ENCODE assay signal across 8 cellular contexts in the genomic region with DNA sequence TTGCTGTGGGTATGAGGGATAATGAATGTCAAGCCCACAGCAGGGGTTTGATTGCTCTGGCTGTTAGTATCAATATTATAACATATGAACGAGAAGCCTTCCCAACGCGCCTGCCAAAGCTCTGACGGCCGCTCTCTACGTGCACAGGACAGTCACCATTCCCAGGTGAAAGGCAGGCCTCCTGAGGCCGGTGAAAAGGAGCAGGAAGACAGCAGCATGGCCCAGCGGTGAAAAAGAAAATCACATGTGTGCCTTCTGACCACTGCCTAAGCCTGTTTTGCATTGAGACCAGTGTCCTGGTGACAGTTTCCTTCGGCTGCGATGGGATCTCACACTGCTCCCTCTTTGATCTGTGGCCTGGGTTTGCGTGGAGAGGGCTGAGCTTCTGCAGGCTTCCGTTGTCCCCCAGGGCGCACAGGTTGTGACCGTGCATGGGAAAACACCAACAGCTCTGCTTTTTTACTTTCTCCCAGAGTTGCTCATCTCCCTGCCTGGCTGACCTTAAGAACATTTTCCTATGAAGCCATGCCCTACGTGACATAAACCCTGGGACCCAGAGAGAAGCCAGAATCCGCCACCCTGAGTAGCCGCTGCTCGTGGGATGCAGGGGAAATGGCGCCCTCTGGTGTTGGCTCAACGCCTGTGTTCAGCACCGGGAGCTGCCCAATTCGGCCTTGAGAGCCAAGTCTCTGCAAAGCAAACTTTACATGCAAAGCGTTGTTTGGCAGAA.
A peak's percentile ranks its signal among the peaks of the same experiment; 100 is the strongest.
DNase-seq lines count a peak whose midpoint lies in the region; ATAC-seq and TF ChIP-seq lines count a peak whose summit lies in the region.

No MANE protein-coding gene starts in this region.

- 59 to 65% methylated on average over 21 to 23 of the region's 23 CpGs for WGBS in endodermal cell (ENCODE audit: insufficient coverage in 1 of 2, insufficient read length in 1 of 2), 2 experiments

- no peak overlapping the region for H3K27ac Mint-ChIP-seq in activated CD4-positive, alpha-beta T cell treated with anti-CD3 and anti-CD28 coated beads, Interleukin-2, amount 10 ng/mL, durations not matched to agents 7 days and 5 days
- H3K27ac Mint-ChIP-seq in endodermal cell, result no peak overlapping the region
- H3K27ac Mint-ChIP-seq in naive thymus-derived CD4-positive, alpha-beta T cell, result no peak overlapping the region

- no peak overlapping the region for H3K27ac ChIP-seq in endodermal cell (ENCODE audit: low read depth, low read length)
- H3K27ac ChIP-seq in naive thymus-derived CD4-positive, alpha-beta T cell (ENCODE audit: low read depth, low read length), result no peak overlapping the region

- H3K4me1 ChIP-seq in endodermal cell (ENCODE audit: control insufficient read depth, insufficient read depth, low read length), result no peaks in the 10 kb centered on the region
- no peaks in the 10 kb centered on the region for H3K4me1 ChIP-seq in naive thymus-derived CD4-positive, alpha-beta T cell (ENCODE audit: control insufficient read depth in 2 of 2, insufficient read depth in 2 of 2, low read length in 2 of 2)

- H3K36me3 ChIP-seq in endodermal cell (ENCODE audit: control insufficient read depth, insufficient read depth, low read length), result no peaks in the 10 kb centered on the region
- H3K36me3 ChIP-seq in naive thymus-derived CD4-positive, alpha-beta T cell (ENCODE audit: control insufficient read depth in 2 of 3, insufficient read depth in 3 of 3, low read length in 3 of 3), result no peaks in the 10 kb centered on the region

- H3K4me3 ChIP-seq in endodermal cell (ENCODE audit: low read length), result no peak overlapping the region
- H3K4me3 ChIP-seq in naive thymus-derived CD4-positive, alpha-beta T cell (ENCODE audit: low read length), result no peak overlapping the region

- H3K27me3 ChIP-seq in endodermal cell (ENCODE audit: control insufficient read depth, insufficient read depth, low read length, poor library complexity, severe bottlenecking), result peaks cover 42% of the 10 kb centered on the region
- H3K27me3 ChIP-seq in naive thymus-derived CD4-positive, alpha-beta T cell (ENCODE audit: control insufficient read depth in 2 of 2, insufficient read depth in 2 of 2, low read length in 2 of 2), result peaks cover 0 to 3% of the 10 kb centered on the region in 2 donors

- no peak for ATAC-seq in naive thymus-derived CD4-positive, alpha-beta T cell
- no peak for ATAC-seq in HG03378 (IDR thresholded peaks at IDR 0.05; ENCODE audit: unreplicated experiment)

- H3K9me3 ChIP-seq in endodermal cell (ENCODE audit: control insufficient read depth, low read length), result peaks cover 15% of the 10 kb centered on the region
- peaks cover 0 to 10% (median 0%) of the 10 kb centered on the region in 3 experiments for H3K9me3 ChIP-seq in naive thymus-derived CD4-positive, alpha-beta T cell (ENCODE audit: control insufficient read depth in 2 of 3, low read length in 3 of 3)

- peaks cover 6% of the 10 kb centered on the region for H3K9me3 Mint-ChIP-seq in activated CD4-positive, alpha-beta T cell treated with anti-CD3 and anti-CD28 coated beads, Interleukin-2, amount 10 ng/mL, durations not matched to agents 7 days and 5 days
- peaks cover 16% of the 10 kb centered on the region for H3K9me3 Mint-ChIP-seq in endodermal cell
- H3K9me3 Mint-ChIP-seq in naive thymus-derived CD4-positive, alpha-beta T cell, result peaks cover 0 to 21% (median 8%) of the 10 kb centered on the region in 11 donors

- H3K4me3 Mint-ChIP-seq in activated CD4-positive, alpha-beta T cell treated with anti-CD3 and anti-CD28 coated beads, Interleukin-2, amount 10 ng/mL, durations not matched to agents 7 days and 5 days, result no peak overlapping the region
- H3K4me3 Mint-ChIP-seq in endodermal cell, result no peak overlapping the region
- no peak overlapping the region for H3K4me3 Mint-ChIP-seq in naive thymus-derived CD4-positive, alpha-beta T cell

- DNase-seq in NK-92 treated with Interleukin-12 subunit alpha and Interleukin-12 subunit beta, amount 100 ng/mL, for 24 hours (lab: John Stamatoyannopoulos, UW), result peak; percentile 32
- DNase-seq in NK-92 (lab: John Stamatoyannopoulos, UW; ENCODE audit: unreplicated experiment) (no peak), NCI-H2107 (lab: John Stamatoyannopoulos, UW) (peak; percentile 52), endodermal cell (peak; percentile 92), superior temporal gyrus (ENCODE audit: extremely low spot score) (peak; percentile 86)
- DNase-seq in activated CD4-positive, alpha-beta T cell treated with anti-CD3 and anti-CD28 coated beads, Interleukin-2, amount 10 ng/mL, durations not matched to agents 7 days and 5 days, result peak; percentile 66
- peak in 7 of 9 donors; percentile 16 to 53 (median 28) for DNase-seq in naive thymus-derived CD4-positive, alpha-beta T cell

- CTCF ChIA-PET in activated CD4-positive, alpha-beta T cell treated with anti-CD3 and anti-CD28 coated beads, Interleukin-2, amount 10 ng/mL, durations not matched to agents 7 days and 5 days (lab: Charles Lee), result interaction anchor here (0.6 to 1.2 kb wide), 5 partner anchors 13 to 1315 kb away, joined by 3 to 4 read pairs (median 4); no protein-coding TSS in a partner anchor
- CTCF ChIA-PET in naive thymus-derived CD4-positive, alpha-beta T cell (lab: Charles Lee), result interaction anchor here (0.5 to 1.0 kb wide), 2 partner anchors 11 to 161 kb away, joined by 3 read pairs; no protein-coding TSS in a partner anchor

- H3K36me3 Mint-ChIP-seq in activated CD4-positive, alpha-beta T cell treated with anti-CD3 and anti-CD28 coated beads, Interleukin-2, amount 10 ng/mL, durations not matched to agents 7 days and 5 days (ENCODE audit: low read depth), result no peaks in the 10 kb centered on the region
- no peaks in the 10 kb centered on the region for H3K36me3 Mint-ChIP-seq in endodermal cell (ENCODE audit: low read depth)
- H3K36me3 Mint-ChIP-seq in naive thymus-derived CD4-positive, alpha-beta T cell, result peaks cover 0 to 7% (median 0%) of the 10 kb centered on the region in 5 donors

- POLR2A ChIA-PET in activated CD4-positive, alpha-beta T cell treated with anti-CD3 and anti-CD28 coated beads, Interleukin-2, amount 10 ng/mL, durations not matched to agents 7 days and 5 days (lab: Charles Lee), result no interaction called here
- POLR2A ChIA-PET in naive thymus-derived CD4-positive, alpha-beta T cell (lab: Charles Lee), result no interaction called here

- H3K4me1 Mint-ChIP-seq in activated CD4-positive, alpha-beta T cell treated with anti-CD3 and anti-CD28 coated beads, Interleukin-2, amount 10 ng/mL, durations not matched to agents 7 days and 5 days, result no peaks in the 10 kb centered on the region
- H3K4me1 Mint-ChIP-seq in endodermal cell, result no peaks in the 10 kb centered on the region
- H3K4me1 Mint-ChIP-seq in naive thymus-derived CD4-positive, alpha-beta T cell, result no peaks in the 10 kb centered on the region

- H3K27me3 Mint-ChIP-seq in activated CD4-positive, alpha-beta T cell treated with anti-CD3 and anti-CD28 coated beads, Interleukin-2, amount 10 ng/mL, durations not matched to agents 7 days and 5 days, result peaks cover 4% of the 10 kb centered on the region
- no peaks in the 10 kb centered on the region for H3K27me3 Mint-ChIP-seq in endodermal cell (ENCODE audit: insufficient read depth)
- peaks cover 0 to 22% (median 8%) of the 10 kb centered on the region in 5 donors for H3K27me3 Mint-ChIP-seq in naive thymus-derived CD4-positive, alpha-beta T cell

- intact Hi-C loops in naive thymus-derived CD4-positive, alpha-beta T cell (cut with micrococcal nuclease), result loop anchor here in 1 of 2 donors (10.0 kb wide), 1 partner anchor 688 kb away; no protein-coding TSS in a partner anchor

- no peak overlapping the region for H3K9ac ChIP-seq in endodermal cell (ENCODE audit: extremely low read depth, low read length, poor library complexity, severe bottlenecking)

- TF ChIP-seq CTCF in endodermal cell (conservative IDR thresholded peaks at IDR 0.05), result peak; percentile 96
